ENCODE assay signal across 15 cellular contexts in the genomic region with DNA sequence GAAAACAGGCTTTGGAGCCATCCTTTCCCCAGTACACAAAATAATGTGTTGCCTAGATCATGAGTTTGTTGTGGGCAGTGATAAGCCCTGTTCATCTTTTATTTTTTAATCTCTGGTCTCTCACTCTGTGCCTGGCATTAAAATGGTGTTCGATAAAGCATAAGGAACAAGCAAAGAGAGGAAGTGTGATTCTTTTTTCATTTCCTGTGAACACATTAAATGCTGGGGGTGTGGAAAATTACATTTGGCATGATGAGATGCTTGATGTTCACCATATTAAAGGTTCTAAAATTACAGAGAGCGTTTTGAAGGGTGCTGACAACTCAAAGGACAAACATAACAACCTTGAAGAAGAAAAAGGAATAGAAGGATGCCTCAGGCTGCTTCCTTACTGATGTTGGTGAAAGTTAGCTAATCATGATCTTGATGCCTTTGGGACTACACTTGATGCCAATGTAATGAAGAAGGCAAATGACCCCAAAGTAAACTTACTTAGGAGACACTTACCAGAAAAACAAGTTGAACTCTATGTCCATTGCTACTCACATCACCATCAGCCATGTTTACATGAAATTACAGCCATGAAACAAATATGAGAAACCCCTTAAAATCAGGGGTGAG. TPM values are rescaled to one million over a fixed set of nuclear protein-coding genes. Genes with fewer than 3 reads are reported as not detected.
DNase-seq lines count a peak whose midpoint lies in the region; ATAC-seq, FAIRE-seq and TF ChIP-seq lines count a peak whose summit lies in the region.
"Had no signal": no experiment of that assay in that cellular context is flagged by ENCODE, and none has a peak within 500 bp of the region (broad histone marks: within the 10 kb centered on the region; RNA-seq: fewer than 3 reads in every experiment).

No MANE protein-coding gene starts in this region.

- H3K4me3 ChIP-seq in Loucy (ENCODE audit: low read length, poor library complexity, severe bottlenecking) (peak overlapping the region; percentile 31), astrocyte (ENCODE audit: insufficient read depth, low read depth, low read length) (no peak overlapping the region), lower lobe of right lung (no peak overlapping the region), transverse colon (peak overlapping the region in 1 of 4 donors; percentile 16)
- H3K4me3 ChIP-seq: ascending aorta, lung, neural progenitor cell, suprapubic skin had no signal

- FAIRE-seq in astrocyte (lab: Jason Lieb, UNC) = peak; percentile 39

- no peaks in the 10 kb centered on the region for H3K36me3 Mint-ChIP-seq in astrocyte (ENCODE audit: low read depth, unreplicated experiment)
- H3K36me3 Mint-ChIP-seq in neural crest cell (ENCODE audit: low read depth) = no peaks in the 10 kb centered on the region
- no peaks in the 10 kb centered on the region for H3K36me3 Mint-ChIP-seq in stimulated activated memory B cell treated with anti-CD40 and anti-IgM and Interleukin-4, amounts not matched to agents 10 μg/mL and 1 μg/mL and 100 μg/mL, for 72 hours
- H3K36me3 Mint-ChIP-seq: immature natural killer cell, neural progenitor cell had no signal

- H3K9ac ChIP-seq in Loucy (ENCODE audit: low read depth, low read length, poor library complexity, severe bottlenecking) (no peak overlapping the region), astrocyte (ENCODE audit: low read length) (no peak overlapping the region)
- H3K9ac ChIP-seq: neural progenitor cell had no signal

- H3K4me3 Mint-ChIP-seq in astrocyte (ENCODE audit: unreplicated experiment) (no peak overlapping the region), neural crest cell (no peak overlapping the region)
- H3K4me3 Mint-ChIP-seq in stimulated activated memory B cell treated with anti-CD40 and anti-IgM and Interleukin-4, amounts not matched to agents 10 μg/mL and 1 μg/mL and 100 μg/mL, for 72 hours = no peak overlapping the region
- H3K4me3 Mint-ChIP-seq: H9, neural progenitor cell had no signal

- TF ChIP-seq EP300 in transverse colon (IDR thresholded peaks at IDR 0.05; ENCODE audit: low read depth) = no peak

- peak; percentile 26 for DNase-seq in CD1c-positive myeloid dendritic cell (ENCODE audit: extremely low spot score)
- DNase-seq in astrocyte (ENCODE audit: low read depth) = no peak
- DNase-seq in neural crest cell (ENCODE audit: low read depth, low spot score) = no peak
- DNase-seq in lower lobe of right lung = no peak
- no peak for DNase-seq in transverse colon

- ATAC-seq in stimulated activated memory B cell treated with anti-CD40 and anti-IgM and Interleukin-4, amounts not matched to agents 10 μg/mL and 1 μg/mL and 100 μg/mL, for 72 hours = no peak
- ATAC-seq in lower lobe of right lung (no peak), GM19455 (IDR thresholded peaks at IDR 0.05; ENCODE audit: unreplicated experiment) (no peak)

- no peak for TF ChIP-seq POLR2A in transverse colon (IDR thresholded peaks at IDR 0.05)

- H4K20me1 ChIP-seq in Loucy (ENCODE audit: insufficient read depth, low read length, poor library complexity, severe bottlenecking) (no peaks in the 10 kb centered on the region), astrocyte (ENCODE audit: insufficient read depth, low read length) (no peaks in the 10 kb centered on the region)

- H3K4me1 Mint-ChIP-seq in astrocyte (ENCODE audit: low read depth, unreplicated experiment) (peaks cover 4% of the 10 kb centered on the region), neural crest cell (peaks cover 11% of the 10 kb centered on the region)
- peaks cover 8% of the 10 kb centered on the region for H3K4me1 Mint-ChIP-seq in stimulated activated memory B cell treated with anti-CD40 and anti-IgM and Interleukin-4, amounts not matched to agents 10 μg/mL and 1 μg/mL and 100 μg/mL, for 72 hours
- H3K4me1 Mint-ChIP-seq: neural progenitor cell had no signal

- in situ Hi-C loops in transverse colon (cut with MboI; ENCODE audit: low pct_ligation_motif_present in 1 of 4, low pct_unique_long_range_greater_than_20kb in 1 of 4, low sequenced_read_pairs in 3 of 4) = loop anchor here (5.0 to 25.0 kb wide), 5 partner anchors 344 to 609 kb away; no protein-coding TSS in a partner anchor

- H3K4me2 ChIP-seq in Loucy (ENCODE audit: low read depth, low read length, poor library complexity, severe bottlenecking) (peak overlapping the region; percentile 43), astrocyte (ENCODE audit: low read length) (no peak overlapping the region)
- H3K4me2 ChIP-seq: neural progenitor cell had no signal

- H3K9me3 ChIP-seq in Loucy (ENCODE audit: insufficient read depth, low read depth, low read length) (no peaks in the 10 kb centered on the region), astrocyte (ENCODE audit: insufficient read depth, low read depth, low read length) (no peaks in the 10 kb centered on the region), lower lobe of right lung (no peaks in the 10 kb centered on the region), transverse colon (no peaks in the 10 kb centered on the region)
- H3K9me3 ChIP-seq: ascending aorta, suprapubic skin had no signal

- H3K27me3 ChIP-seq in Loucy (ENCODE audit: insufficient read depth, low read length, poor library complexity, severe bottlenecking) = no peaks in the 10 kb centered on the region
- no peaks in the 10 kb centered on the region for H3K27me3 ChIP-seq in astrocyte (ENCODE audit: insufficient read depth, low read length)
- no peaks in the 10 kb centered on the region for H3K27me3 ChIP-seq in lower lobe of right lung (ENCODE audit: low read depth)
- no peaks in the 10 kb centered on the region for H3K27me3 ChIP-seq in transverse colon
- H3K27me3 ChIP-seq: ascending aorta, neural progenitor cell had no signal

- H3K4me1 ChIP-seq in Loucy (ENCODE audit: insufficient read depth, low read length, poor library complexity, severe bottlenecking) (peaks cover 11% of the 10 kb centered on the region), astrocyte (ENCODE audit: insufficient read depth, low read length) (no peaks in the 10 kb centered on the region), lower lobe of right lung (peaks cover 10% of the 10 kb centered on the region), transverse colon (peaks cover 0 to 6% (median 4%) of the 10 kb centered on the region in 4 donors)
- H3K4me1 ChIP-seq: ascending aorta, neural progenitor cell had no signal

- H3K27me3 Mint-ChIP-seq in astrocyte (ENCODE audit: low read depth, unreplicated experiment) (no peaks in the 10 kb centered on the region), neural crest cell (ENCODE audit: low read depth) (no peaks in the 10 kb centered on the region)
- no peaks in the 10 kb centered on the region for H3K27me3 Mint-ChIP-seq in stimulated activated memory B cell treated with anti-CD40 and anti-IgM and Interleukin-4, amounts not matched to agents 10 μg/mL and 1 μg/mL and 100 μg/mL, for 72 hours

- H3K27ac ChIP-seq in astrocyte (ENCODE audit: low read depth, low read length) (no peak overlapping the region), lower lobe of right lung (no peak overlapping the region), transverse colon (no peak overlapping the region)
- H3K27ac ChIP-seq: ascending aorta, neural progenitor cell, suprapubic skin had no signal

- no peak for TF ChIP-seq CTCF in Loucy (conservative IDR thresholded peaks at IDR 0.05; ENCODE audit: low read length)
- no peak for TF ChIP-seq CTCF in astrocyte (IDR thresholded peaks at IDR 0.05; ENCODE audit: insufficient read depth, low read depth, low read length)
- TF ChIP-seq CTCF in neural crest cell (conservative IDR thresholded peaks at IDR 0.05) = no peak
- no peak for TF ChIP-seq CTCF in lower lobe of right lung (IDR thresholded peaks at IDR 0.05)
- TF ChIP-seq CTCF in transverse colon (IDR thresholded peaks at IDR 0.05) = no peak

- intact Hi-C loops in lower lobe of right lung (cut with DNase I) = loop anchor here (5.0 kb wide), 1 partner anchor 349 kb away; no protein-coding TSS in a partner anchor
- intact Hi-C loops in transverse colon (cut with DNase I; ENCODE audit: low total_unique reads) = loop anchor here (5.0 to 10.0 kb wide), 2 partner anchors 349 to 607 kb away; no protein-coding TSS in a partner anchor

- no peaks in the 10 kb centered on the region for H3K9me2 ChIP-seq in Loucy (replicated peaks; ENCODE audit: low read depth, low read length)

- H3K79me2 ChIP-seq in Loucy (ENCODE audit: insufficient read depth, low read length) = no peaks in the 10 kb centered on the region
- H3K79me2 ChIP-seq in astrocyte (ENCODE audit: insufficient read depth, low read length) = no peaks in the 10 kb centered on the region

- H3K27ac Mint-ChIP-seq in astrocyte (ENCODE audit: unreplicated experiment) (no peak overlapping the region), neural crest cell (ENCODE audit: unreplicated experiment) (peak overlapping the region; percentile 70)
- H3K27ac Mint-ChIP-seq in stimulated activated memory B cell treated with anti-CD40 and anti-IgM and Interleukin-4, amounts not matched to agents 10 μg/mL and 1 μg/mL and 100 μg/mL, for 72 hours = no peak overlapping the region
- H3K27ac Mint-ChIP-seq: H9, immature natural killer cell, neural progenitor cell had no signal

- H2AFZ ChIP-seq in Loucy (ENCODE audit: low read length) (peak overlapping the region; percentile 49), astrocyte (ENCODE audit: low read depth, low read length) (peak overlapping the region; percentile 23)

- H3F3A ChIP-seq in Loucy (ENCODE audit: low read depth) = no peaks in the 10 kb centered on the region

- WGBS in transverse colon (ENCODE audit: low coverage in 1 of 2), 2 donors = 65 to 67% methylated on average over 2 of the region's 2 CpGs

- H3K9me3 Mint-ChIP-seq in astrocyte (ENCODE audit: unreplicated experiment) (no peaks in the 10 kb centered on the region), neural crest cell (no peaks in the 10 kb centered on the region)
- H3K9me3 Mint-ChIP-seq in stimulated activated memory B cell treated with anti-CD40 and anti-IgM and Interleukin-4, amounts not matched to agents 10 μg/mL and 1 μg/mL and 100 μg/mL, for 72 hours = no peaks in the 10 kb centered on the region
- H3K9me3 Mint-ChIP-seq: H9, immature natural killer cell, neural progenitor cell had no signal

- no peaks in the 10 kb centered on the region for H3K36me3 ChIP-seq in Loucy (ENCODE audit: insufficient read depth, low read length)
- no peaks in the 10 kb centered on the region for H3K36me3 ChIP-seq in astrocyte (ENCODE audit: insufficient read depth, low read length)
- no peaks in the 10 kb centered on the region for H3K36me3 ChIP-seq in lower lobe of right lung
- no peaks in the 10 kb centered on the region for H3K36me3 ChIP-seq in transverse colon
- H3K36me3 ChIP-seq: ascending aorta, neural progenitor cell, suprapubic skin had no signal

RNA-seq across cellular contexts. Expression of a gene that starts 33.0 kb away (rescaled TPM):
- 0.26 and 0.41 TPM in 2 replicates for total RNA-seq in astrocyte
- 1.8 and 2.9 TPM in 2 replicates for total RNA-seq in neural crest cell
- total RNA-seq in lower lobe of right lung = not detected
- total RNA-seq in transverse colon = under 1 TPM in 2 of 4 donors, not detected in 2; 0.27 to 0.32 TPM
- total RNA-seq: activated CD8-positive, alpha-beta memory T cell treated with anti-CD3 and anti-CD28 coated beads for 36 hours; ascending aorta had no signal
